In genomic region chr5:142192799-142193428, GRCh38 we compare ENCODE assay signal across 15 cellular contexts.
"Had no signal": no experiment of that assay in that cellular context is flagged by ENCODE, and none has a peak within 500 bp of the region (broad histone marks: within the 10 kb centered on the region; RNA-seq: fewer than 3 reads in every experiment).

No MANE protein-coding gene starts in this region.

- DNase-seq: activated CD4-positive, alpha-beta T cell treated with anti-CD3 and anti-CD28 coated beads, Interleukin-2, amount 50 U/mL, for 1 hour; activated naive CD4-positive, alpha-beta T cell; activated naive CD8-positive, alpha-beta T cell treated with anti-CD3 and anti-CD28 coated beads, Interleukin-2, amount 10 ng/mL, durations not matched to agents 7 days and 5 days; anterior cingulate cortex; immature natural killer cell; left colon; mammary epithelial cell; naive B cell; retina; small intestine; stimulated activated naive CD8-positive, alpha-beta T cell treated with anti-CD3 and anti-CD28 coated beads, Interleukin-15, amount 100 ng/mL, for 72 hours; T-helper 9 cell; testis had no signal

- H3K36me3 Mint-ChIP-seq: activated naive CD8-positive, alpha-beta T cell treated with anti-CD3 and anti-CD28 coated beads, Interleukin-2, amount 10 ng/mL, durations not matched to agents 7 days and 5 days; immature natural killer cell; naive B cell had no signal

- H3K27ac ChIP-seq: breast epithelium, testis had no signal

- H3K4me1 Mint-ChIP-seq: stimulated activated naive CD8-positive, alpha-beta T cell treated with anti-CD3 and anti-CD28 coated beads, Interleukin-15, amount 100 ng/mL, for 72 hours had no signal

- H3K36me3 ChIP-seq: breast epithelium had no signal

- H3K9me3 ChIP-seq: breast epithelium, testis had no signal

- H3K4me3 ChIP-seq: breast epithelium, testis had no signal

- H3K27me3 ChIP-seq: breast epithelium, testis had no signal

- H3K27ac Mint-ChIP-seq: activated naive CD8-positive, alpha-beta T cell treated with anti-CD3 and anti-CD28 coated beads, Interleukin-2, amount 10 ng/mL, durations not matched to agents 7 days and 5 days; immature natural killer cell; naive B cell had no signal

- ATAC-seq: activated CD4-positive, CD25-positive, alpha-beta regulatory T cell treated with anti-CD3 and anti-CD28 coated beads, Interleukin-2, amount 50 U/mL, for 24 hours; stimulated activated naive CD8-positive, alpha-beta T cell treated with anti-CD3 and anti-CD28 coated beads, Interleukin-15, amount 100 ng/mL, for 72 hours had no signal

- H3K9me3 Mint-ChIP-seq: activated naive CD8-positive, alpha-beta T cell treated with anti-CD3 and anti-CD28 coated beads, Interleukin-2, amount 10 ng/mL, durations not matched to agents 7 days and 5 days; immature natural killer cell; naive B cell; stimulated activated naive CD8-positive, alpha-beta T cell treated with anti-CD3 and anti-CD28 coated beads, Interleukin-15, amount 100 ng/mL, for 72 hours had no signal

- H3K4me3 Mint-ChIP-seq: activated naive CD8-positive, alpha-beta T cell treated with anti-CD3 and anti-CD28 coated beads, Interleukin-2, amount 10 ng/mL, durations not matched to agents 7 days and 5 days; immature natural killer cell; naive B cell; stimulated activated naive CD8-positive, alpha-beta T cell treated with anti-CD3 and anti-CD28 coated beads, Interleukin-15, amount 100 ng/mL, for 72 hours had no signal

- H3K4me1 ChIP-seq: breast epithelium, testis had no signal
